Comparison of ENCODE assay signal across 13 cellular contexts in the genomic region with DNA sequence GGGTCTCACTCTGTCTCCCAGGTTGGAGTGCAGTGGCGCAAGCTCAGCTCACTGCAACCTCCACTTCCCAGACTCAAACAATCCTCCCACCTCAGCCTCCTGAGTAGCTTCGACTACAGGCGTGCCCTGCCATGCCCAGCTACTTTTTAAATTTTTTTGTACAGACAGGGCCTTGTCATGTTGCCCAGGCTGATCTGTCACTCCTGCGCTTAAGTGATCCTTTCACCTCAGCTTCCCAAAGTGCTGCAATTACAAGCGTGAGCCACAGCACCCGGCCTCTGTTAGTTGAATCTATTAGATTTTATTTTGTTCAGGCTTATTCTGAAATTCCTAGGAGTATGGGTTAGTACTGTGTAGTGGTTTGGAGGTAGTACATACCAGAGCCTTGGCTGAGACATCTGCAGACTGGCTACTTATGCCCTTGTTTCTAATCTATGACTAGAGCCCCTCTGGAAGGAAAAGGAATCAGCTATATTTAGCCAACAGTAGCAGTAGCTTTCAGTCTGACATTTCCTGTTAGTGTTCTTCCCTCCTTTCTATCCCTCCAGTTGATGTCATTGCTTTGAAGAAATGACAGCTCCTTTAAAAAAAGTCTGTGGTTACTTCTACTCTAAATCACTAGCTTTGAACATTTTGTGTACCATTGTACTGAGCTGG.
DNase-seq lines count a peak whose midpoint lies in the region; ATAC-seq and TF ChIP-seq lines count a peak whose summit lies in the region.
"Had no signal": no experiment of that assay in that cellular context is flagged by ENCODE, and none has a peak within 500 bp of the region (broad histone marks: within the 10 kb centered on the region; RNA-seq: fewer than 3 reads in every experiment).

No MANE protein-coding gene starts in this region.

- H3K4me3 Mint-ChIP-seq in activated naive CD4-positive, alpha-beta T cell treated with anti-CD3 and anti-CD28 coated beads for 36 hours = no peak overlapping the region
- no peak overlapping the region for H3K4me3 Mint-ChIP-seq in activated naive CD8-positive, alpha-beta T cell treated with anti-CD3 and anti-CD28 coated beads, Interleukin-2, amount 50 U/mL, for 24 hours
- no peak overlapping the region for H3K4me3 Mint-ChIP-seq in stimulated activated effector memory CD8-positive, alpha-beta T cell treated with anti-CD3 and anti-CD28 coated beads, Interleukin-12 subunit alpha, Interleukin-12 subunit beta, amount 100 ng/mL, for 72 hours

- H3K27ac Mint-ChIP-seq in activated naive CD4-positive, alpha-beta T cell treated with anti-CD3 and anti-CD28 coated beads for 36 hours = peak overlapping the region; percentile 35
- peak overlapping the region; percentile 18 for H3K27ac Mint-ChIP-seq in activated naive CD8-positive, alpha-beta T cell treated with anti-CD3 and anti-CD28 coated beads, Interleukin-2, amount 50 U/mL, for 24 hours
- peak overlapping the region; percentile 36 for H3K27ac Mint-ChIP-seq in stimulated activated effector memory CD8-positive, alpha-beta T cell treated with anti-CD3 and anti-CD28 coated beads, Interleukin-12 subunit alpha, Interleukin-12 subunit beta, amount 100 ng/mL, for 72 hours

- no peak overlapping the region for H3K4me3 ChIP-seq in esophagus squamous epithelium

- 70 to 74% methylated on average over 6 of the region's 6 CpGs for WGBS in esophagus squamous epithelium, 2 donors

- H3K4me1 Mint-ChIP-seq in activated naive CD4-positive, alpha-beta T cell treated with anti-CD3 and anti-CD28 coated beads for 36 hours (ENCODE audit: low read depth) = peaks cover 19% of the 10 kb centered on the region
- peaks cover 6% of the 10 kb centered on the region for H3K4me1 Mint-ChIP-seq in activated naive CD8-positive, alpha-beta T cell treated with anti-CD3 and anti-CD28 coated beads, Interleukin-2, amount 50 U/mL, for 24 hours
- peaks cover 23% of the 10 kb centered on the region for H3K4me1 Mint-ChIP-seq in stimulated activated effector memory CD8-positive, alpha-beta T cell treated with anti-CD3 and anti-CD28 coated beads, Interleukin-12 subunit alpha, Interleukin-12 subunit beta, amount 100 ng/mL, for 72 hours

- no peaks in the 10 kb centered on the region for H3K9me3 ChIP-seq in esophagus squamous epithelium

- no peaks in the 10 kb centered on the region for H3K9me3 Mint-ChIP-seq in activated naive CD4-positive, alpha-beta T cell treated with anti-CD3 and anti-CD28 coated beads for 36 hours
- no peaks in the 10 kb centered on the region for H3K9me3 Mint-ChIP-seq in activated naive CD8-positive, alpha-beta T cell treated with anti-CD3 and anti-CD28 coated beads, Interleukin-2, amount 50 U/mL, for 24 hours
- H3K9me3 Mint-ChIP-seq in stimulated activated effector memory CD8-positive, alpha-beta T cell treated with anti-CD3 and anti-CD28 coated beads, Interleukin-12 subunit alpha, Interleukin-12 subunit beta, amount 100 ng/mL, for 72 hours = no peaks in the 10 kb centered on the region

- DNase-seq in activated naive CD4-positive, alpha-beta T cell treated with anti-CD3 and anti-CD28 coated beads for 36 hours = no peak
- no peak for DNase-seq in activated naive CD4-positive, alpha-beta T cell (lab: John Stamatoyannopoulos, UW)
- DNase-seq in activated naive CD8-positive, alpha-beta T cell treated with anti-CD3 and anti-CD28 coated beads, Interleukin-2, amount 50 U/mL, for 24 hours = no peak
- DNase-seq in left ventricle myocardium superior (no peak), middle frontal gyrus (ENCODE audit: extremely low spot score, low spot score) (no peak), H4 (ENCODE audit: low spot score) (no peak), esophagus squamous epithelium (lab: John Stamatoyannopoulos, UW) (no peak)
- DNase-seq in stimulated activated effector memory CD8-positive, alpha-beta T cell treated with anti-CD3 and anti-CD28 coated beads, Interleukin-12 subunit alpha, Interleukin-12 subunit beta, amount 100 ng/mL, for 72 hours (ENCODE audit: low spot score in 2 of 2) = no peak
- DNase-seq: NCI-H1092, NCI-H82, occipital lobe, trophoblast cell had no signal

- peaks cover 6% of the 10 kb centered on the region for H3K36me3 Mint-ChIP-seq in activated naive CD4-positive, alpha-beta T cell treated with anti-CD3 and anti-CD28 coated beads for 36 hours (ENCODE audit: low read depth)
- peaks cover 21% of the 10 kb centered on the region for H3K36me3 Mint-ChIP-seq in activated naive CD8-positive, alpha-beta T cell treated with anti-CD3 and anti-CD28 coated beads, Interleukin-2, amount 50 U/mL, for 24 hours (ENCODE audit: low read depth)
- peaks cover 59% of the 10 kb centered on the region for H3K36me3 Mint-ChIP-seq in stimulated activated effector memory CD8-positive, alpha-beta T cell treated with anti-CD3 and anti-CD28 coated beads, Interleukin-12 subunit alpha, Interleukin-12 subunit beta, amount 100 ng/mL, for 72 hours

- CTCF ChIA-PET in activated naive CD4-positive, alpha-beta T cell treated with anti-CD3 and anti-CD28 coated beads for 36 hours (lab: Charles Lee) = interaction anchor here (0.6 to 2.8 kb wide), 4 partner anchors 9 to 124 kb away, joined by 3 to 25 read pairs (median 4); a partner anchor contains a TSS

- no peak overlapping the region for H3K27ac ChIP-seq in esophagus squamous epithelium

- no peak for ATAC-seq in activated naive CD8-positive, alpha-beta T cell treated with anti-CD3 and anti-CD28 coated beads, Interleukin-2, amount 50 U/mL, for 24 hours
- peak; percentile 80 for ATAC-seq in left ventricle myocardium superior
- no peak for ATAC-seq in stimulated activated effector memory CD8-positive, alpha-beta T cell treated with anti-CD3 and anti-CD28 coated beads, Interleukin-12 subunit alpha, Interleukin-12 subunit beta, amount 100 ng/mL, for 72 hours
- ATAC-seq: HCT116 had no signal

- TF ChIP-seq POLR2A in esophagus squamous epithelium (IDR thresholded peaks at IDR 0.05) = no peak

- peaks cover 7 to 74% (median 19%) of the 10 kb centered on the region in 3 donors for H3K36me3 ChIP-seq in esophagus squamous epithelium

- H3K4me1 ChIP-seq in esophagus squamous epithelium = peaks cover 0 to 6% (median 0%) of the 10 kb centered on the region in 3 donors

- no peak for TF ChIP-seq CTCF in esophagus squamous epithelium (IDR thresholded peaks at IDR 0.05)

- H3K27me3 Mint-ChIP-seq in activated naive CD4-positive, alpha-beta T cell treated with anti-CD3 and anti-CD28 coated beads for 36 hours (ENCODE audit: low read depth) = no peaks in the 10 kb centered on the region
- no peaks in the 10 kb centered on the region for H3K27me3 Mint-ChIP-seq in activated naive CD8-positive, alpha-beta T cell treated with anti-CD3 and anti-CD28 coated beads, Interleukin-2, amount 50 U/mL, for 24 hours

- no peaks in the 10 kb centered on the region for H3K27me3 ChIP-seq in esophagus squamous epithelium

- intact Hi-C loops in activated naive CD4-positive, alpha-beta T cell treated with anti-CD3 and anti-CD28 coated beads for 36 hours (cut with micrococcal nuclease) = no loop called here
- intact Hi-C loops in left ventricle myocardium superior (cut with micrococcal nuclease) (no loop called here), esophagus squamous epithelium (cut with DNase I) (no loop called here)
